8 cellular contexts compared by ENCODE assay signal in the genomic region with DNA sequence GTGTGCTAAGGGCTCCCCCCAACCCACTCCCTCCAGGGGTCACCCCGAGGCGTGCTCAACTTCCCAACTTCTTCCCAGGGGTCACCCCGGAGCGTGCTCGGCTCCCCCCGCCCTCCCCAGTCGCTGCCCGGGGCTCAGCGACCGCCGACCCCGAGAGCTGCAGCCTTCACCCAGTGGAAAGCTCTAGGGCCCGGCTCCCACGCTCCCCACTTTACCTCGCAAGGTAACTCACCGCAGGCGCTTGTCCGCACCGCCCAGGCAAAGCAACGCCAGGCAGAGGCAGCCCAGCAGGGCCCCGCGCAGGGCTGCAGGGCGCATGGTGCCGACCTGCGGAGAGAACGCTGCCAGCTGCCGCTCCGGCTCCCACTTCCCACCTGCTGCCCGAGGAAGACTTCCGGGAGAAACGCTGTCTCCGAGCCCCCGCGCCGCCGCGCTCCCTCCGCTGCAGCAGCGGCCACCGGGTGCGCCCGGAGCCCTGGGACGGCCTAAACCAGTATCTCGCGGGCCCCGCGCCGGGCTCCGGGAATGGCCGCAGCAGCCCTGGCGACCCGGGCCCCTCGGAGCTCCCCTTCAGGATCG. TPM values are rescaled to one million over a fixed set of nuclear protein-coding genes. Genes with fewer than 3 reads are reported as not detected.
DNase-seq lines count a peak whose midpoint lies in the region; ATAC-seq and TF ChIP-seq lines count a peak whose summit lies in the region.

No MANE protein-coding gene starts in this region.

- H3K27ac Mint-ChIP-seq in neural crest cell (ENCODE audit: unreplicated experiment), result no peak overlapping the region

- peaks cover 45% of the 10 kb centered on the region for H3K4me1 Mint-ChIP-seq in neural crest cell

- intact Hi-C loops in esophagus squamous epithelium (cut with DNase I), result no loop called here

- ATAC-seq in GM18519 (IDR thresholded peaks at IDR 0.05; ENCODE audit: low FRiP score, unreplicated experiment) (peak; percentile 2), HG03139 (IDR thresholded peaks at IDR 0.05; ENCODE audit: unreplicated experiment) (peak; percentile 1)

- peak; percentile 24 for DNase-seq in AG08395 (ENCODE audit: low spot score)
- peak in 1 of 2 experiments; percentile 81 for DNase-seq in SJSA1 (ENCODE audit: low read depth in 1 of 2, low spot score in 2 of 2)
- no peak for DNase-seq in esophagus squamous epithelium (lab: John Stamatoyannopoulos, UW)
- no peak for DNase-seq in neural crest cell (ENCODE audit: low read depth, low spot score)
- no peak for DNase-seq in stimulated activated CD4-positive, alpha-beta T cell treated with anti-CD3 and anti-CD28 coated beads, Interleukin-4, amount 100 ng/mL, for 1 hour
- DNase-seq in amygdala (lab: John Stamatoyannopoulos, UW), result no peak

- TF ChIP-seq CTCF in esophagus squamous epithelium (IDR thresholded peaks at IDR 0.05) (no peak), neural crest cell (conservative IDR thresholded peaks at IDR 0.05) (no peak)

- peaks cover 4% of the 10 kb centered on the region for H3K36me3 Mint-ChIP-seq in neural crest cell (ENCODE audit: low read depth)

- no peak for TF ChIP-seq POLR2A in esophagus squamous epithelium (IDR thresholded peaks at IDR 0.05)

- peaks cover 9% of the 10 kb centered on the region for H3K27me3 Mint-ChIP-seq in neural crest cell (ENCODE audit: low read depth)

- H3K9me3 ChIP-seq in SJSA1 (replicated peaks) (no peaks in the 10 kb centered on the region), esophagus squamous epithelium (no peaks in the 10 kb centered on the region)

- WGBS in esophagus squamous epithelium, 2 donors, result 0 to 17% methylated on average over 1 of the region's 54 CpGs

- no peak overlapping the region for H3K27ac ChIP-seq in SJSA1
- peak overlapping the region; percentile 85 to 93 (median 88) for H3K27ac ChIP-seq in esophagus squamous epithelium

- H3K4me1 ChIP-seq in SJSA1 (replicated peaks), result peaks cover 30% of the 10 kb centered on the region
- H3K4me1 ChIP-seq in esophagus squamous epithelium, result peaks cover 7 to 52% (median 9%) of the 10 kb centered on the region in 3 donors

- no peaks in the 10 kb centered on the region for H3K36me3 ChIP-seq in SJSA1
- H3K36me3 ChIP-seq in esophagus squamous epithelium, result peaks cover 0 to 12% (median 0%) of the 10 kb centered on the region in 3 donors

- H3K9me3 Mint-ChIP-seq in neural crest cell, result peaks cover 2% of the 10 kb centered on the region

- peak overlapping the region; percentile 57 for H3K4me3 ChIP-seq in SJSA1
- peak overlapping the region; percentile 64 to 95 (median 94) for H3K4me3 ChIP-seq in esophagus squamous epithelium

- no peaks in the 10 kb centered on the region for H3K27me3 ChIP-seq in SJSA1 (replicated peaks)
- H3K27me3 ChIP-seq in esophagus squamous epithelium, result no peaks in the 10 kb centered on the region

- H3K4me3 Mint-ChIP-seq in neural crest cell, result peak overlapping the region; percentile 86

RNA-seq across cellular contexts. Expression of a gene that starts 0.4 kb away (rescaled TPM):
- total RNA-seq in SJSA1 (2014; rRNA removed; shearing (Covaris generic)), result 19.6 and 30.4 TPM in 2 replicates
- total RNA-seq in esophagus squamous epithelium (10 to 100 TPM; 29.1 to 56.7 (median 41.2) TPM), neural crest cell (15.3 and 17.7 TPM in 2 replicates)

RNA-seq across cellular contexts. Expression of a gene that starts 43.2 kb away (rescaled TPM):
- total RNA-seq in SJSA1 (2014; rRNA removed; shearing (Covaris generic)), result 33.0 and 35.1 TPM in 2 replicates
- total RNA-seq in esophagus squamous epithelium (10 to 100 TPM; 13.0 to 18.6 (median 13.3) TPM), neural crest cell (36.5 and 42.2 TPM in 2 replicates)
